ENCODE assay signal across 15 cellular contexts in genomic region chr12:71476513-71476912, GRCh38. TPM values are rescaled to one million over a fixed set of nuclear protein-coding genes. Genes with fewer than 3 reads are reported as not detected.
A peak's percentile ranks its signal among the peaks of the same experiment; 100 is the strongest.
DNase-seq lines count a peak whose midpoint lies in the region; ATAC-seq and TF ChIP-seq lines count a peak whose summit lies in the region.
"Had no signal": no experiment of that assay in that cellular context is flagged by ENCODE, and none has a peak within 500 bp of the region (broad histone marks: within the 10 kb centered on the region; RNA-seq: fewer than 3 reads in every experiment).

No MANE protein-coding gene starts in this region.

- H3K9ac ChIP-seq in skeletal muscle tissue (ENCODE audit: low read depth in 1 of 3, low read length in 3 of 3), result no peak overlapping the region

- H3K4me1 ChIP-seq in gastroesophageal sphincter, result no peaks in the 10 kb centered on the region
- H3K4me1 ChIP-seq in skeletal muscle tissue (ENCODE audit: control insufficient read depth in 3 of 3, insufficient read depth in 3 of 3, low read length in 3 of 3), result peaks cover 4 to 17% (median 4%) of the 10 kb centered on the region in 3 donors

- TF ChIP-seq POLR2A in gastroesophageal sphincter (IDR thresholded peaks at IDR 0.05), result no peak

- H3K9me3 ChIP-seq in gastroesophageal sphincter (no peaks in the 10 kb centered on the region), skeletal muscle tissue (ENCODE audit: control insufficient read depth in 3 of 3, low read length in 3 of 3) (no peaks in the 10 kb centered on the region)

- no peak for TF ChIP-seq CTCF in gastroesophageal sphincter (IDR thresholded peaks at IDR 0.05)

- no peak for TF ChIP-seq EP300 in gastroesophageal sphincter (IDR thresholded peaks at IDR 0.05)

- H3K36me3 ChIP-seq in gastroesophageal sphincter, result no peaks in the 10 kb centered on the region
- no peaks in the 10 kb centered on the region for H3K36me3 ChIP-seq in skeletal muscle tissue (ENCODE audit: control insufficient read depth in 3 of 3, insufficient read depth in 3 of 3, low read length in 3 of 3)

- H3K4me3 ChIP-seq in gastroesophageal sphincter (no peak overlapping the region), skeletal muscle tissue (ENCODE audit: low read length in 3 of 3) (peak overlapping the region in 1 of 3 donors; percentile 37)

- H3K27me3 ChIP-seq in gastroesophageal sphincter, result no peaks in the 10 kb centered on the region
- no peaks in the 10 kb centered on the region for H3K27me3 ChIP-seq in skeletal muscle tissue (ENCODE audit: control insufficient read depth in 3 of 3, insufficient read depth in 3 of 3, low read length in 3 of 3)

- DNase-seq in GOT3 (lab: John Stamatoyannopoulos, UW), result peak; percentile 65
- peak; percentile 72 for DNase-seq in amniotic epithelial cell (ENCODE audit: low read depth)
- DNase-seq in middle frontal gyrus (ENCODE audit: extremely low spot score, low spot score), result no peak
- no peak for DNase-seq in NCI-H526 (lab: John Stamatoyannopoulos, UW)
- DNase-seq: activated CD4-positive, CD25-positive, alpha-beta regulatory T cell; naive B cell; NCI-H1105 treated with DMSO at 0.1 percent for 48 hours; NCI-H524 treated with DMSO at 0.1 percent for 48 hours had no signal

- no peak overlapping the region for H3K27ac ChIP-seq in gastroesophageal sphincter
- peak overlapping the region; percentile 38 for H3K27ac ChIP-seq in skeletal muscle tissue (ENCODE audit: low read depth, low read length)

- WGBS in gastroesophageal sphincter (ENCODE audit: low coverage in 1 of 2), 2 donors, result 59 to 65% methylated on average over 3 of the region's 3 CpGs

- ATAC-seq in gastroesophageal sphincter (peak; percentile 24), HG02970 (IDR thresholded peaks at IDR 0.05; ENCODE audit: low FRiP score, unreplicated experiment) (no peak), GM19455 (IDR thresholded peaks at IDR 0.05; ENCODE audit: unreplicated experiment) (no peak)
- ATAC-seq: activated T-helper 17 cell treated with anti-CD3 and anti-CD28 coated beads, Interleukin-2, amount 50 U/mL, for 72 hours; stimulated activated effector memory CD8-positive, alpha-beta T cell treated with anti-CD3 and anti-CD28 coated beads, Interleukin-12 subunit alpha, Interleukin-12 subunit beta, amount 100 ng/mL, for 72 hours had no signal

RNA-seq across cellular contexts. Expression of gene LGR5, which starts 36.9 kb away (rescaled TPM):
- under 1 TPM in 3 of 4 donors, not detected in 1; 0.12 to 0.47 (median 0.40) TPM for total RNA-seq in gastroesophageal sphincter
- total RNA-seq in skeletal muscle tissue, result 4.7 TPM
- total RNA-seq: activated T-helper 17 cell treated with anti-CD3 and anti-CD28 coated beads, Interleukin-2, amount 50 U/mL, for 72 hours; dermis microvascular lymphatic vessel endothelial cell had no signal

Comparison
In these comparisons a context has a peak if more than half of its experiments do, and no peak if none do; other contexts are left out.
1. DNase-seq: peak in GOT3 (single experiment) and amniotic epithelial cell (single experiment); none in middle frontal gyrus (single experiment) and NCI-H526 (0 of 2).